ENCODE assay signal across 8 cellular contexts in the genomic region with DNA sequence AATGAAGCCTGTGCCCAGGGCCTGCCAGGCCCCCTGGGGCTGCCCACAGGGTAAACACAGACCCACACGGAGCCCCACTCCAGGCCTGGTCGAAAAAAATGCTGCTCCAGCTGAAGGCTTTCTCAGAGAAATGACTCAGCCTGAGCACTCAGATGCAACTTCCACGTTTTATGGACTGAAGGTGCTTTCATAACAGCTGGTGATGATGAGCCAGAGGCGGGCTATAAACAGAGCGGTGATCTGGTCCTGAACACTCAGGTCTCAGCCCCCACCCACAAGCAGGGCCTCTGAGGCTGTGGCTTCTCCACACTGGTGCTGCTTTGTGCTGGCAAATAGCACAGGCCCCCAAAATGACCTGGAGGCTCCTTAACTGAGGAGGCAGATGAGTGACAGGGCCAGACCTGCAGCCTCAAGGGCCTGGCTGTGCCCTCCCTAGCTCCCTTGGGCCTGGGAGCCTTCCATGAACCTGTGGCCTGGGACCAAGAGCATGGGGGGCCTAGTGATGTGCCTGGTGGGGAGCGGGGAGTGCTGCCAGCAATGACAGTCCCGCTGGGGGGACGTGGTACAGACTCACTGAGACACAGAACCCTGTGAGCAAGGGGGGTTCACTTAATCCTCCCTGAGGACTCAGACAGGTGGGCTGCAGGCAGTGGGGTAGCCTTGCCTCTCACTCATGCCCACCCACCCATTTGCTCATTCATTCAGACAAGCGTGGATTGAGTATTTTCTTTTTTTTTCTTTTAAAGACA. TPM values are rescaled to one million over a fixed set of nuclear protein-coding genes. Genes with fewer than 3 reads are reported as not detected.
DNase-seq lines count a peak whose midpoint lies in the region; ATAC-seq, FAIRE-seq and TF ChIP-seq lines count a peak whose summit lies in the region.

No MANE protein-coding gene starts in this region.

- intact Hi-C loops in ascending aorta (cut with DNase I): no loop called here

- H3K27ac ChIP-seq in gastroesophageal sphincter (no peak overlapping the region), ascending aorta (no peak overlapping the region)

- H3K9me3 ChIP-seq in gastroesophageal sphincter (no peaks in the 10 kb centered on the region), ascending aorta (no peaks in the 10 kb centered on the region)

- no peaks in the 10 kb centered on the region for H3K9me3 Mint-ChIP-seq in progenitor cell of endocrine pancreas (ENCODE audit: low read depth)

- H3K27me3 Mint-ChIP-seq in progenitor cell of endocrine pancreas: no peaks in the 10 kb centered on the region

- H3K27ac Mint-ChIP-seq in progenitor cell of endocrine pancreas: no peak overlapping the region

- 94 to 100% methylated on average over 2 of the region's 9 CpGs for WGBS in gastroesophageal sphincter (ENCODE audit: low coverage in 1 of 2), 2 donors

- H3K4me3 Mint-ChIP-seq in progenitor cell of endocrine pancreas (ENCODE audit: low read depth): no peak overlapping the region

- H3K27me3 ChIP-seq in GM06990 (replicated peaks; ENCODE audit: control insufficient read depth, insufficient read depth, low read length): no peaks in the 10 kb centered on the region
- peaks cover 4% of the 10 kb centered on the region for H3K27me3 ChIP-seq in gastroesophageal sphincter
- no peaks in the 10 kb centered on the region for H3K27me3 ChIP-seq in ascending aorta

- TF ChIP-seq EP300 in gastroesophageal sphincter (IDR thresholded peaks at IDR 0.05): no peak

- no peaks in the 10 kb centered on the region for H3K4me1 Mint-ChIP-seq in progenitor cell of endocrine pancreas (ENCODE audit: low read depth)

- FAIRE-seq in urothelium cell line (lab: Jason Lieb, UNC): no peak

- H3K4me1 ChIP-seq in gastroesophageal sphincter: no peaks in the 10 kb centered on the region
- no peaks in the 10 kb centered on the region for H3K4me1 ChIP-seq in ascending aorta

- DNase-seq in GM06990 (ENCODE audit: extremely low read depth, insufficient read length) (peak; percentile 59), SW480 (ENCODE audit: low spot score) (peak; percentile 55), urothelium cell line (ENCODE audit: low spot score) (peak; percentile 77), ascending aorta (ENCODE audit: low spot score in 2 of 2) (no peak), progenitor cell of endocrine pancreas (ENCODE audit: low spot score, unreplicated experiment) (no peak)

- H3K4me3 ChIP-seq in GM06990 (replicated peaks; ENCODE audit: low read depth, low read length) (no peak overlapping the region), gastroesophageal sphincter (no peak overlapping the region), ascending aorta (no peak overlapping the region)

- ATAC-seq in GM21367 (IDR thresholded peaks at IDR 0.05; ENCODE audit: unreplicated experiment) (peak; percentile 76), HG03520 (IDR thresholded peaks at IDR 0.05; ENCODE audit: unreplicated experiment) (peak; percentile 89), gastroesophageal sphincter (peak; percentile 28)

- TF ChIP-seq CTCF in GM06990 (IDR thresholded peaks at IDR 0.05; ENCODE audit: insufficient read depth, low read length, poor library complexity, severe bottlenecking): no peak
- TF ChIP-seq CTCF in gastroesophageal sphincter (IDR thresholded peaks at IDR 0.05): no peak
- TF ChIP-seq CTCF in ascending aorta (IDR thresholded peaks at IDR 0.05): no peak
- TF ChIP-seq CTCF in progenitor cell of endocrine pancreas (IDR thresholded peaks at IDR 0.05; ENCODE audit: unreplicated experiment): no peak

- TF ChIP-seq POLR2A in gastroesophageal sphincter (IDR thresholded peaks at IDR 0.05): no peak

- no peaks in the 10 kb centered on the region for H3K36me3 Mint-ChIP-seq in progenitor cell of endocrine pancreas (ENCODE audit: insufficient read depth)

- H3K36me3 ChIP-seq in GM06990 (ENCODE audit: control insufficient read depth, insufficient read depth, low read length) (no peaks in the 10 kb centered on the region), gastroesophageal sphincter (no peaks in the 10 kb centered on the region), ascending aorta (no peaks in the 10 kb centered on the region)

RNA-seq across cellular contexts. Expression of a gene that starts 23.0 kb away (rescaled TPM):
- 10 to 100 TPM; 34.1 to 75.4 (median 59.8) TPM for total RNA-seq in gastroesophageal sphincter
- total RNA-seq in ascending aorta: 86.3 TPM
- 64.1 and 64.8 TPM in 2 replicates for total RNA-seq in progenitor cell of endocrine pancreas

RNA-seq across cellular contexts. Expression of a gene that starts 38.9 kb away (rescaled TPM):
- total RNA-seq in gastroesophageal sphincter: 10 to 100 TPM; 40.1 to 70.4 (median 43.5) TPM
- total RNA-seq in ascending aorta: 65.1 TPM
- 13.8 and 16.2 TPM in 2 replicates for total RNA-seq in progenitor cell of endocrine pancreas

RNA-seq across cellular contexts. Expression of a gene that starts 57.7 kb away (rescaled TPM):
- total RNA-seq in gastroesophageal sphincter (10 to 100 TPM; 19.4 to 58.2 (median 44.9) TPM), ascending aorta (90.4 TPM), progenitor cell of endocrine pancreas (111 and 117 TPM in 2 replicates)

Comparison
In these comparisons a context has a peak if more than half of its experiments do, and no peak if none do; other contexts are left out.
1. DNase-seq: peak in GM06990 (single experiment), SW480 (single experiment) and urothelium cell line (single experiment); none in ascending aorta (0 of 2) and progenitor cell of endocrine pancreas (single experiment).
2. ATAC-seq: peak in every context shown above with its lines; median percentile 89 in HG03520; 76 in GM21367; 28 in gastroesophageal sphincter.